ENCODE assay signal across 8 cellular contexts in genomic region chr11:67289226-67289650, GRCh38. TPM values are rescaled to one million over a fixed set of nuclear protein-coding genes. Genes with fewer than 3 reads are reported as not detected.
DNase-seq lines count a peak whose midpoint lies in the region; ATAC-seq and TF ChIP-seq lines count a peak whose summit lies in the region.

TSS of gene ANKRD13D (plus strand) at chr11:67289303. CDS start at chr11:67289461, 158 bp downstream.

- no peaks in the 10 kb centered on the region for H4K20me1 ChIP-seq in GM23338 (replicated peaks; ENCODE audit: insufficient read depth)
- H4K20me1 ChIP-seq in neural progenitor cell (ENCODE audit: low read depth), result no peaks in the 10 kb centered on the region

- H3K9me2 ChIP-seq in GM23338 (ENCODE audit: insufficient read depth), result no peaks in the 10 kb centered on the region

- H3K36me3 Mint-ChIP-seq in GM23338 (ENCODE audit: low read depth) (peaks cover 22% of the 10 kb centered on the region), neural progenitor cell (peaks cover 17% of the 10 kb centered on the region)

- no peak for TF ChIP-seq CTCF in GM23338 (conservative IDR thresholded peaks at IDR 0.05; ENCODE audit: low read depth in 2 of 2)
- peak; percentile 18 for TF ChIP-seq CTCF in RWPE2 (IDR thresholded peaks at IDR 0.05; ENCODE audit: poor library complexity, severe bottlenecking)
- TF ChIP-seq CTCF in neural progenitor cell (IDR thresholded peaks at IDR 0.05), result no peak

- H3K4me2 ChIP-seq in GM23338, result peak within 1 kb of the TSS; percentile 94
- H3K4me2 ChIP-seq in neural progenitor cell, result peak within 1 kb of the TSS; percentile 99

- H3K36me3 ChIP-seq in GM23338 (ENCODE audit: insufficient read depth) (no peaks in the 10 kb centered on the region), RWPE2 (ENCODE audit: low read depth) (peaks cover 46% of the 10 kb centered on the region), neural progenitor cell (no peaks in the 10 kb centered on the region)

- H3K9ac ChIP-seq in neural progenitor cell, result peak within 1 kb of the TSS; percentile 70

- H2AFZ ChIP-seq in GM23338 (peak within 1 kb of the TSS; percentile 80), neural progenitor cell (replicated peaks) (peak within 1 kb of the TSS; percentile 52)

- H3K9me3 Mint-ChIP-seq in GM23338, result no peaks in the 10 kb centered on the region
- peaks cover 4% of the 10 kb centered on the region for H3K9me3 Mint-ChIP-seq in neural progenitor cell

- H3K4me3 Mint-ChIP-seq in GM23338 (peak within 1 kb of the TSS; percentile 83), neural progenitor cell (peak within 1 kb of the TSS; percentile 95)

- H3K4me3 ChIP-seq in GM23338 (peak within 1 kb of the TSS; percentile 91), RWPE2 (ENCODE audit: severe bottlenecking) (peak within 1 kb of the TSS; percentile 67), neural progenitor cell (peak within 1 kb of the TSS; percentile 68)

- H3K27me3 ChIP-seq in GM23338 (ENCODE audit: insufficient read depth), result no peaks in the 10 kb centered on the region
- no peaks in the 10 kb centered on the region for H3K27me3 ChIP-seq in RWPE2 (ENCODE audit: insufficient read depth, poor library complexity, severe bottlenecking)
- no peaks in the 10 kb centered on the region for H3K27me3 ChIP-seq in neural progenitor cell

- H3K4me1 Mint-ChIP-seq in GM23338 (peaks cover 17% of the 10 kb centered on the region), neural progenitor cell (peaks cover 17% of the 10 kb centered on the region)

- H3K9me3 ChIP-seq in RWPE2 (ENCODE audit: severe bottlenecking), result no peaks in the 10 kb centered on the region
- H3K9me3 ChIP-seq in neural progenitor cell (ENCODE audit: low read depth), result no peaks in the 10 kb centered on the region

- H3K27ac Mint-ChIP-seq in GM23338 (peak within 1 kb of the TSS; percentile 63), neural progenitor cell (peak within 1 kb of the TSS; percentile 83)

- in situ Hi-C loops in G401 (cut with HindIII; ENCODE audit: low sequenced_read_pairs), result no loop called here

- H3K27me3 Mint-ChIP-seq in GM23338 (ENCODE audit: insufficient read depth, low read depth, poor library complexity) (peaks cover 19% of the 10 kb centered on the region), neural progenitor cell (ENCODE audit: insufficient read depth, low read depth) (peaks cover 9% of the 10 kb centered on the region)

- ATAC-seq in GM23338 (peak; percentile 28), RWPE2 (ENCODE audit: low read depth) (peak; percentile 35), esophagus mucosa (peak; percentile 50), HG03521 (IDR thresholded peaks at IDR 0.05; ENCODE audit: unreplicated experiment) (no peak), GM19397 (IDR thresholded peaks at IDR 0.05; ENCODE audit: unreplicated experiment) (no peak)

- no peak for DNase-seq in G401 (ENCODE audit: low spot score)
- no peak for DNase-seq in GM23338 (ENCODE audit: low spot score)
- DNase-seq in RWPE2 (ENCODE audit: low spot score), result no peak
- no peak for DNase-seq in neural progenitor cell (ENCODE audit: low spot score)
- DNase-seq in central memory CD4-positive, alpha-beta T cell, result no peak

- H3K4me1 ChIP-seq in GM23338 (ENCODE audit: insufficient read depth) (peaks cover 10% of the 10 kb centered on the region), RWPE2 (ENCODE audit: insufficient read depth, poor library complexity, severe bottlenecking) (peaks cover 14% of the 10 kb centered on the region), neural progenitor cell (peaks cover 11% of the 10 kb centered on the region)

- 0 out of 2 replicates have a peak, but pooled peaks cover 13% of the 10 kb centered on the region for H3F3A ChIP-seq in GM23338 (replicated peaks; ENCODE audit: low read depth)
- H3F3A ChIP-seq in neural progenitor cell (ENCODE audit: low read depth), result peaks cover 21% of the 10 kb centered on the region

- peak within 1 kb of the TSS; percentile 96 for H3K27ac ChIP-seq in GM23338 (ENCODE audit: low read depth)
- H3K27ac ChIP-seq in RWPE2 (ENCODE audit: poor library complexity, severe bottlenecking), result peak within 1 kb of the TSS; percentile 91
- H3K27ac ChIP-seq in neural progenitor cell, result peak within 1 kb of the TSS; percentile 71

- no peaks in the 10 kb centered on the region for H3K79me2 ChIP-seq in GM23338 (replicated peaks; ENCODE audit: insufficient read depth)
- H3K79me2 ChIP-seq in neural progenitor cell (ENCODE audit: low read depth), result peaks cover 15% of the 10 kb centered on the region

TF ChIP-seq in GM23338, 12 proteins besides CTCF, POLR2A, EP300 and RAD21:
- TF ChIP-seq EZH2phosphoT487 (IDR thresholded peaks at IDR 0.05; ENCODE audit: unreplicated experiment) (no peak), JUNB (IDR thresholded peaks at IDR 0.05; ENCODE audit: unreplicated experiment) (no peak), NANOG (IDR thresholded peaks at IDR 0.05; ENCODE audit: borderline replicate concordance) (no peak), ZNF331 (CRISPR knock-in tag; IDR thresholded peaks at IDR 0.05; ENCODE audit: low read depth) (no peak), STAT1 (IDR thresholded peaks at IDR 0.05; ENCODE audit: unreplicated experiment) (no peak), CREB1 (CRISPR knock-in tag; IDR thresholded peaks at IDR 0.05; ENCODE audit: low read depth) (no peak)

RNA-seq across cellular contexts. Expression of gene ANKRD13D, which starts in this region (rescaled TPM):
- 25.2 and 40.3 TPM in 2 replicates for total RNA-seq in G401 (2014; rRNA removed; shearing (Covaris generic))
- total RNA-seq in GM23338 (2014; rRNA removed; shearing (Covaris generic)), result 15.7 and 30.8 TPM in 2 replicates
- polyA plus RNA-seq in GM23338 (2016; fragmentation: Nextera tagmentation; extraction: Ambion mirVana), result 19.5 and 20.3 TPM in 2 replicates
- total RNA-seq in esophagus mucosa (45.2 TPM), neural progenitor cell (ENCODE audit: low replicate concordance) (21.0 and 29.2 TPM in 2 replicates)

Comparison
In these comparisons a context has a peak if more than half of its experiments do, and no peak if none do; other contexts are left out.
1. ATAC-seq: peak in GM23338 (single experiment), RWPE2 (single experiment) and esophagus mucosa (single experiment); none in HG03521 (single experiment) and GM19397 (single experiment).
2. Peak in every context shown above with its lines, with median percentiles within 50 percentile points of each other: H3K27ac ChIP-seq and H3K4me3 ChIP-seq.